Comparison of ENCODE assay signal across 20 cellular contexts in the genomic region with DNA sequence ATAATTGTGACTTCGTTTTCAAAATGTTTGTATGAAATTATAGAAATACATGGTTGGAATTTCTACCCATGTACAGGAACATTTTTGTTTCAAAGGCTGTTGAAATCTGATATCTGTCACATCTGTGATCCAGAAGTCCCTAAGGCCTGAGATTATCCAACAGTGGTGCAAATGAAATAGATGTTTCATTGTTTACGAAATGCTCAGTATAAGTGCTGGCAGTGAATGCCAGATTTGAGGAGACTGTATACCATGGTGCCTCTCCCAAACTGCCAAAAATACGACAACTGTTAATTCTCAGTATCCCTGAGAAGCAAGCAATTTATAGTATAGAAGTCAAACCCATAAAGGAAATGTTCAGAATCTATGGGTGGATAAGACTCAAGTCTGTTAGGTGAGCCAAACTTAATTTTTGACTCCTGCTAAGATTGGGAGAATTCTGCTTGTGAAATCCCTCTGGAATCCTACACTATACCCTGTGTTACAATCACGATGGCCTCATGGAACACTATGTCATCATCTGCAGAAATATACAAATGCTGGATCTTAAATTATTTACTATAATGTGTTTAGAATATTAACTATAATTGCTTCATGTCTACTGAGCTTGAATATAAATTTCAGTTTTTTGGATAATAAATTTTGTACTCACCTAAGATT.
A peak's percentile ranks its signal among the peaks of the same experiment; 100 is the strongest.
DNase-seq lines count a peak whose midpoint lies in the region; ATAC-seq and TF ChIP-seq lines count a peak whose summit lies in the region.
"Had no signal": no experiment of that assay in that cellular context is flagged by ENCODE, and none has a peak within 500 bp of the region (broad histone marks: within the 10 kb centered on the region; RNA-seq: fewer than 3 reads in every experiment).

No MANE protein-coding gene starts in this region.

- peak overlapping the region; percentile 86 for H3K27ac ChIP-seq in layer of hippocampus (ENCODE audit: low read depth, low read length)
- H3K27ac ChIP-seq: HL-60, neural progenitor cell, stomach, VCaP had no signal

- H3K27me3 ChIP-seq in layer of hippocampus (ENCODE audit: control insufficient read depth, insufficient read depth, low read length), result no peaks in the 10 kb centered on the region
- H3K27me3 ChIP-seq: neural progenitor cell, stomach had no signal

- H3K4me3 ChIP-seq in AG10803 (ENCODE audit: low read length), result no peak overlapping the region
- H3K4me3 ChIP-seq: GM23338, neural progenitor cell, stomach had no signal

- ATAC-seq in HG03025 (IDR thresholded peaks at IDR 0.05; ENCODE audit: low FRiP score, unreplicated experiment) (no peak), HG03520 (IDR thresholded peaks at IDR 0.05; ENCODE audit: unreplicated experiment) (no peak)
- ATAC-seq: GM23338 had no signal

- in situ Hi-C loops in GM13976 (cut with MboI; ENCODE audit: low sequenced_read_pairs, unreplicated experiment), result loop anchor here (25.0 kb wide), 1 partner anchor 549 kb away; no protein-coding TSS in a partner anchor

- DNase-seq in AG10803 (ENCODE audit: low read depth) (peak; percentile 56), HCEC 1CT (peak; percentile 19), RPMI7951 (ENCODE audit: low read depth) (peak; percentile 55), GM13976 (ENCODE audit: low spot score) (no peak), hepatic stellate cell (ENCODE audit: low spot score) (no peak)
- DNase-seq: activated CD4-positive, alpha-beta T cell treated with anti-CD3 and anti-CD28 coated beads, Interleukin-2, amount 10 ng/mL, durations not matched to agents 7 days and 5 days; activated naive CD4-positive, alpha-beta T cell treated with anti-CD3 and anti-CD28 coated beads, Interleukin-2, amount 10 ng/mL, durations not matched to agents 7 days and 5 days; activated T-cell treated with anti-CD3 and anti-CD28 coated beads, Interleukin-2, amount 50 U/mL, for 48 hours; CD4-positive, alpha-beta T cell; DMS153; NCI-H510A; stimulated activated CD8-positive, alpha-beta memory T cell treated with anti-CD3 and anti-CD28 coated beads, Interleukin-4, amount 100 ng/mL, for 48 hours; stomach had no signal

- no peak for TF ChIP-seq CTCF in AG10803 (conservative IDR thresholded peaks at IDR 0.05; ENCODE audit: low read length)
- TF ChIP-seq CTCF in GM13976 (IDR thresholded peaks at IDR 0.05; ENCODE audit: borderline replicate concordance, control extremely low read depth, extremely low read depth, insufficient read depth, missing control alignments), result no peak

Comparison
In these comparisons a context has a peak if more than half of its experiments do, and no peak if none do; other contexts are left out.
1. DNase-seq: peak in AG10803 (single experiment), HCEC 1CT (single experiment) and RPMI7951 (single experiment); none in GM13976 (single experiment) and hepatic stellate cell (single experiment).